8 cellular contexts compared by ENCODE assay signal in genomic region chr5:143054480-143054941, GRCh38.
DNase-seq lines count a peak whose midpoint lies in the region; ATAC-seq and TF ChIP-seq lines count a peak whose summit lies in the region.

No MANE protein-coding gene starts in this region.

- in situ Hi-C loops in gastrocnemius medialis (cut with MboI; ENCODE audit: low sequenced_read_pairs in 4 of 4): no loop called here

- no peaks in the 10 kb centered on the region for H3K27me3 ChIP-seq in CD4-positive, alpha-beta memory T cell (ENCODE audit: insufficient read depth, low read length)
- H3K27me3 ChIP-seq in gastrocnemius medialis: no peaks in the 10 kb centered on the region

- no peaks in the 10 kb centered on the region for H3K9me3 ChIP-seq in CD4-positive, alpha-beta memory T cell (ENCODE audit: control insufficient read depth in 1 of 2, low read length in 2 of 2)
- no peaks in the 10 kb centered on the region for H3K9me3 ChIP-seq in gastrocnemius medialis

- H3K9me3 Mint-ChIP-seq in CD4-positive, alpha-beta memory T cell: peaks cover 0 to 2% (median 0%) of the 10 kb centered on the region in 8 donors

- H3K36me3 ChIP-seq in CD4-positive, alpha-beta memory T cell (ENCODE audit: insufficient read depth, low read length): no peaks in the 10 kb centered on the region
- H3K36me3 ChIP-seq in gastrocnemius medialis: no peaks in the 10 kb centered on the region

- H3K36me3 Mint-ChIP-seq in CD4-positive, alpha-beta memory T cell: peaks cover 40 to 59% of the 10 kb centered on the region in 2 donors

- peak overlapping the region in 6 of 7 donors; percentile 34 to 64 (median 50) for H3K27ac Mint-ChIP-seq in CD4-positive, alpha-beta memory T cell

- POLR2A ChIA-PET in CD4-positive, alpha-beta memory T cell (lab: Charles Lee; ENCODE audit: partially characterized antibody): no interaction called here

- no peak overlapping the region for H3K27ac ChIP-seq in CD4-positive, alpha-beta memory T cell (ENCODE audit: low read depth, low read length)
- peak overlapping the region; percentile 20 to 91 (median 86) for H3K27ac ChIP-seq in gastrocnemius medialis

- intact Hi-C loops in CD4-positive, alpha-beta memory T cell (cut with micrococcal nuclease): no loop called here
- intact Hi-C loops in gastrocnemius medialis (cut with DNase I; ENCODE audit: low total_unique reads): no loop called here

- TF ChIP-seq POLR2A in gastrocnemius medialis (IDR thresholded peaks at IDR 0.05): no peak

- H3K4me1 Mint-ChIP-seq in CD4-positive, alpha-beta memory T cell: peaks cover 22 to 42% (median 36%) of the 10 kb centered on the region in 4 donors

- CTCF ChIA-PET in CD4-positive, alpha-beta memory T cell (lab: Charles Lee; ENCODE audit: partially characterized antibody): no interaction called here

- DNase-seq in CD4-positive, alpha-beta memory T cell: peak in 2 of 5 donors; percentile 20 to 39
- DNase-seq in activated T-cell treated with anti-CD3 and anti-CD28 coated beads, Interleukin-2, amount 50 U/mL, for 48 hours: peak; percentile 43 to 55
- DNase-seq in gastrocnemius medialis: no peak
- no peak for DNase-seq in AML-193 (lab: John Stamatoyannopoulos, UW)
- DNase-seq in midbrain (lab: John Stamatoyannopoulos, UW): no peak
- DNase-seq in NCI-H187 treated with DMSO at 0.1 percent for 48 hours (lab: John Stamatoyannopoulos, UW): no peak

- no peak overlapping the region for H3K4me3 ChIP-seq in CD4-positive, alpha-beta memory T cell (ENCODE audit: low read length in 2 of 2)
- no peak overlapping the region for H3K4me3 ChIP-seq in gastrocnemius medialis

- peaks cover 24% of the 10 kb centered on the region for H3K4me1 ChIP-seq in CD4-positive, alpha-beta memory T cell (ENCODE audit: insufficient read depth, low read length)
- peaks cover 88% of the 10 kb centered on the region in 2 donors for H3K4me1 ChIP-seq in gastrocnemius medialis

- ATAC-seq in GM19023 (IDR thresholded peaks at IDR 0.05; ENCODE audit: unreplicated experiment) (peak; percentile 44), HG03135 (IDR thresholded peaks at IDR 0.05; ENCODE audit: unreplicated experiment) (peak; percentile 34), gastrocnemius medialis (no peak)

- H3K27me3 Mint-ChIP-seq in CD4-positive, alpha-beta memory T cell: no peaks in the 10 kb centered on the region

- no peak for TF ChIP-seq CTCF in gastrocnemius medialis (IDR thresholded peaks at IDR 0.05 in 4 of 5, conservative IDR thresholded peaks at IDR 0.05 in 1 of 5)

- peak overlapping the region; percentile 22 to 71 (median 45) for H3K4me3 Mint-ChIP-seq in CD4-positive, alpha-beta memory T cell

Comparison
In these comparisons a context has a peak if more than half of its experiments do, and no peak if none do; other contexts are left out.
1. DNase-seq: peak in activated T-cell treated with anti-CD3 and anti-CD28 coated beads, Interleukin-2, amount 50 U/mL, for 48 hours (2 of 2); none in gastrocnemius medialis (0 of 2), AML-193 (0 of 2), midbrain (single experiment) and NCI-H187 treated with DMSO at 0.1 percent for 48 hours (single experiment).
2. ATAC-seq: peak in GM19023 (single experiment) and HG03135 (single experiment); none in gastrocnemius medialis (0 of 2).